10 cellular contexts compared by ENCODE assay signal in genomic region chr9:95171001-95171400, GRCh38.
DNase-seq lines count a peak whose midpoint lies in the region; ATAC-seq and TF ChIP-seq lines count a peak whose summit lies in the region.
"Had no signal": no experiment of that assay in that cellular context is flagged by ENCODE, and none has a peak within 500 bp of the region (broad histone marks: within the 10 kb centered on the region; RNA-seq: fewer than 3 reads in every experiment).

No MANE protein-coding gene starts in this region.

- WGBS in mammary epithelial cell (ENCODE audit: low coverage, missing lambda C conversion rate) = 66% methylated on average over 4 of the region's 4 CpGs

- no peak overlapping the region for H3K4me2 ChIP-seq in mammary epithelial cell (ENCODE audit: insufficient read depth, low read depth, low read length)

- TF ChIP-seq CTCF in MCF 10A (IDR thresholded peaks at IDR 0.05; ENCODE audit: unreplicated experiment) (no peak), mammary epithelial cell (conservative IDR thresholded peaks at IDR 0.05 in 1 of 2, IDR thresholded peaks at IDR 0.05 in 1 of 2; ENCODE audit: extremely low read depth in 1 of 2, insufficient read depth in 1 of 2, low read depth in 1 of 2, low read length in 2 of 2) (no peak), type B pancreatic cell (conservative IDR thresholded peaks at IDR 0.05) (no peak)

- H3K27ac Mint-ChIP-seq in MCF 10A (ENCODE audit: low read depth, unreplicated experiment) = peak overlapping the region; percentile 81
- H3K27ac Mint-ChIP-seq in type B pancreatic cell = no peak overlapping the region
- peak overlapping the region in 1 of 9 donors; percentile 84 for H3K27ac Mint-ChIP-seq in naive thymus-derived CD4-positive, alpha-beta T cell

- H3K4me3 ChIP-seq in mammary epithelial cell (replicated peaks in 1 of 3; ENCODE audit: insufficient read depth in 1 of 3, low read depth in 2 of 3, low read length in 3 of 3) = no peak overlapping the region
- H3K4me3 ChIP-seq in naive thymus-derived CD4-positive, alpha-beta T cell (ENCODE audit: low read length) = no peak overlapping the region
- H3K4me3 ChIP-seq: mucosa of descending colon had no signal

- H2AFZ ChIP-seq in mammary epithelial cell (ENCODE audit: low read depth, low read length) = no peak overlapping the region

- H3K27me3 Mint-ChIP-seq in MCF 10A (ENCODE audit: insufficient read depth, unreplicated experiment) (no peaks in the 10 kb centered on the region), type B pancreatic cell (no peaks in the 10 kb centered on the region)
- no peaks in the 10 kb centered on the region for H3K27me3 Mint-ChIP-seq in naive thymus-derived CD4-positive, alpha-beta T cell

- no peak overlapping the region for H3K27ac ChIP-seq in mammary epithelial cell (ENCODE audit: insufficient read depth, low read depth, low read length)
- no peak overlapping the region for H3K27ac ChIP-seq in naive thymus-derived CD4-positive, alpha-beta T cell (ENCODE audit: low read depth, low read length)

- dilution Hi-C loops in mammary epithelial cell (cut with HindIII; ENCODE audit: low sequenced_read_pairs) = no loop called here

- intact Hi-C loops in MCF 10A (cut with micrococcal nuclease) (no loop called here), mammary epithelial cell (cut with micrococcal nuclease) (no loop called here)
- intact Hi-C loops in naive thymus-derived CD4-positive, alpha-beta T cell (cut with micrococcal nuclease) = no loop called here

- H3K36me3 ChIP-seq in mammary epithelial cell (ENCODE audit: insufficient read depth, low read length) = no peaks in the 10 kb centered on the region
- no peaks in the 10 kb centered on the region for H3K36me3 ChIP-seq in naive thymus-derived CD4-positive, alpha-beta T cell (ENCODE audit: control insufficient read depth in 2 of 3, insufficient read depth in 3 of 3, low read length in 3 of 3)

- H4K20me1 ChIP-seq in mammary epithelial cell (ENCODE audit: insufficient read depth, low read length) = no peaks in the 10 kb centered on the region

- DNase-seq in MCF 10A (ENCODE audit: unreplicated experiment) = peak; percentile 65
- DNase-seq in mammary epithelial cell = no peak
- peak; percentile 72 for DNase-seq in NCI-H748 (lab: John Stamatoyannopoulos, UW; ENCODE audit: unreplicated experiment)
- peak; percentile 85 to 93 for DNase-seq in dermis microvascular lymphatic vessel endothelial cell (ENCODE audit: low read depth in 2 of 2)
- DNase-seq in type B pancreatic cell (ENCODE audit: extremely low spot score, unreplicated experiment) = no peak
- DNase-seq in naive thymus-derived CD4-positive, alpha-beta T cell = no peak
- no peak for DNase-seq in D341Med (ENCODE audit: low spot score)
- no peak for DNase-seq in hypothalamus (lab: John Stamatoyannopoulos, UW)
- DNase-seq: DND-41, mucosa of descending colon had no signal

- H3K4me3 Mint-ChIP-seq in MCF 10A (ENCODE audit: unreplicated experiment) (peak overlapping the region; percentile 53), type B pancreatic cell (peak overlapping the region; percentile 2)
- peak overlapping the region in 1 of 10 donors; percentile 78 for H3K4me3 Mint-ChIP-seq in naive thymus-derived CD4-positive, alpha-beta T cell

- ATAC-seq in naive thymus-derived CD4-positive, alpha-beta T cell = no peak
- ATAC-seq: mucosa of descending colon had no signal

- CTCF ChIA-PET in MCF 10A (lab: Yijun Ruan, JAX) (no interaction called here), mammary epithelial cell (lab: Charles Lee; ENCODE audit: low non-redundant PET) (no interaction called here)
- CTCF ChIA-PET in naive thymus-derived CD4-positive, alpha-beta T cell (lab: Charles Lee) = no interaction called here

- no peak overlapping the region for H3K9ac ChIP-seq in mammary epithelial cell (ENCODE audit: insufficient read depth, low read length)

- no peaks in the 10 kb centered on the region for H3K79me2 ChIP-seq in mammary epithelial cell (ENCODE audit: insufficient read depth, low read length)

- POLR2A ChIA-PET in MCF 10A (lab: Yijun Ruan, JAX) = interaction anchor here (0.6 kb wide), 1 partner anchor 1211 kb away, joined by 3 read pairs; no protein-coding TSS in a partner anchor
- POLR2A ChIA-PET in naive thymus-derived CD4-positive, alpha-beta T cell (lab: Charles Lee) = interaction anchor here (0.6 kb wide), 1 partner anchor 45 kb away, joined by 3 read pairs; no protein-coding TSS in a partner anchor

- H3K36me3 Mint-ChIP-seq in MCF 10A (ENCODE audit: insufficient read depth, unreplicated experiment) (no peaks in the 10 kb centered on the region), type B pancreatic cell (peaks cover 12% of the 10 kb centered on the region)
- H3K36me3 Mint-ChIP-seq in naive thymus-derived CD4-positive, alpha-beta T cell = peaks cover 7 to 43% (median 36%) of the 10 kb centered on the region in 5 donors

- H3K4me1 Mint-ChIP-seq in MCF 10A (ENCODE audit: insufficient read depth, unreplicated experiment) (peaks cover 13% of the 10 kb centered on the region), type B pancreatic cell (ENCODE audit: unreplicated experiment) (peaks cover 19% of the 10 kb centered on the region)
- peaks cover 0 to 23% (median 0%) of the 10 kb centered on the region in 7 donors for H3K4me1 Mint-ChIP-seq in naive thymus-derived CD4-positive, alpha-beta T cell

- H3K27me3 ChIP-seq in mammary epithelial cell (ENCODE audit: insufficient read depth, low read length) = no peaks in the 10 kb centered on the region
- H3K27me3 ChIP-seq in naive thymus-derived CD4-positive, alpha-beta T cell (ENCODE audit: control insufficient read depth in 2 of 2, insufficient read depth in 2 of 2, low read length in 2 of 2) = no peaks in the 10 kb centered on the region

- BruUV-seq in MCF 10A (replicated peaks; lab: Mats Ljungman, UMichigan) (no TSS peak), mammary epithelial cell (replicated peaks; lab: Mats Ljungman, UMichigan) (no TSS peak)

- in situ Hi-C loops in mammary epithelial cell (cut with MboI; ENCODE audit: low sequenced_read_pairs in 2 of 2) = no loop called here

- H3K9me3 ChIP-seq in mammary epithelial cell (replicated peaks; ENCODE audit: insufficient read depth, low read length) = no peaks in the 10 kb centered on the region
- H3K9me3 ChIP-seq in naive thymus-derived CD4-positive, alpha-beta T cell (ENCODE audit: control insufficient read depth in 2 of 3, low read length in 3 of 3) = no peaks in the 10 kb centered on the region
- H3K9me3 ChIP-seq: mucosa of descending colon had no signal

- no peaks in the 10 kb centered on the region for H3K9me3 Mint-ChIP-seq in MCF 10A (ENCODE audit: unreplicated experiment)
- H3K9me3 Mint-ChIP-seq in type B pancreatic cell = peaks cover 7% of the 10 kb centered on the region
- peaks cover 0 to 15% (median 7%) of the 10 kb centered on the region in 11 donors for H3K9me3 Mint-ChIP-seq in naive thymus-derived CD4-positive, alpha-beta T cell

- H3K4me1 ChIP-seq in mammary epithelial cell (ENCODE audit: insufficient read depth, low read length) = no peaks in the 10 kb centered on the region
- H3K4me1 ChIP-seq in naive thymus-derived CD4-positive, alpha-beta T cell (ENCODE audit: control insufficient read depth in 2 of 2, insufficient read depth in 2 of 2, low read length in 2 of 2) = no peaks in the 10 kb centered on the region

Comparison
In these comparisons a context has a peak if more than half of its experiments do, and no peak if none do; other contexts are left out.
1. DNase-seq: peak in MCF 10A (single experiment), NCI-H748 (single experiment) and dermis microvascular lymphatic vessel endothelial cell (2 of 2); none in mammary epithelial cell (single experiment), type B pancreatic cell (single experiment), naive thymus-derived CD4-positive, alpha-beta T cell (0 of 9), D341Med (single experiment) and hypothalamus (0 of 51).